1 cellular context compared by ENCODE assay signal in genomic region chr20:34211591-34211990, GRCh38.
TF ChIP-seq lines count a peak whose summit lies in the region.

No MANE protein-coding gene starts in this region.

TF ChIP-seq in K562, 482 proteins besides CTCF, POLR2A, EP300 and RAD21 (continued from another document and continues in another):
- TF ChIP-seq RREB1 (CRISPR knock-in tag; IDR thresholded peaks at IDR 0.05) (no peak), SRSF9 (IDR thresholded peaks at IDR 0.05; ENCODE audit: borderline replicate concordance, low read depth, low read length) (no peak), ZBTB34 (CRISPR knock-in tag; IDR thresholded peaks at IDR 0.05) (no peak), ZHX1 (conservative IDR thresholded peaks at IDR 0.05; ENCODE audit: low read length) (no peak), STAT6 (CRISPR knock-in tag; IDR thresholded peaks at IDR 0.05) (no peak), ATF6 (CRISPR knock-in tag; IDR thresholded peaks at IDR 0.05) (no peak), MAFF (IDR thresholded peaks at IDR 0.05; ENCODE audit: low read length) (no peak), SNRNP70 (optimal IDR thresholded peaks at IDR 0.05; ENCODE audit: low read depth, low read length) (no peak), TCF7L2 (IDR thresholded peaks at IDR 0.05; ENCODE audit: low read depth, low read length) (no peak), ZSCAN29 (IDR thresholded peaks at IDR 0.05) (no peak), ZNF316 (IDR thresholded peaks at IDR 0.05) (no peak), USF1 (CRISPR knock-in tag; IDR thresholded peaks at IDR 0.05) (no peak), CEBPZ (IDR thresholded peaks at IDR 0.05; ENCODE audit: borderline replicate concordance, low read depth, low read length) (no peak), TCF15 (CRISPR knock-in tag; IDR thresholded peaks at IDR 0.05) (no peak), NFRKB (IDR thresholded peaks at IDR 0.05; ENCODE audit: low read depth) (no peak), E2F1 (CRISPR knock-in tag; IDR thresholded peaks at IDR 0.05) (no peak), PTTG1 (tag; IDR thresholded peaks at IDR 0.05; ENCODE audit: low read depth) (no peak), FOXO4 (CRISPR knock-in tag; IDR thresholded peaks at IDR 0.05) (no peak), MITF (IDR thresholded peaks at IDR 0.05) (no peak), CBX5 (IDR thresholded peaks at IDR 0.05; ENCODE audit: borderline replicate concordance, low read depth) (peak; percentile 48; the same call in 1 of the 2 replicates), ZBTB17 (CRISPR knock-in tag; IDR thresholded peaks at IDR 0.05) (no peak), SIN3B (IDR thresholded peaks at IDR 0.05; ENCODE audit: low read depth) (no peak), CREB5 (CRISPR knock-in tag; IDR thresholded peaks at IDR 0.05) (no peak)
